1 cellular context compared by ENCODE assay signal in the genomic region with DNA sequence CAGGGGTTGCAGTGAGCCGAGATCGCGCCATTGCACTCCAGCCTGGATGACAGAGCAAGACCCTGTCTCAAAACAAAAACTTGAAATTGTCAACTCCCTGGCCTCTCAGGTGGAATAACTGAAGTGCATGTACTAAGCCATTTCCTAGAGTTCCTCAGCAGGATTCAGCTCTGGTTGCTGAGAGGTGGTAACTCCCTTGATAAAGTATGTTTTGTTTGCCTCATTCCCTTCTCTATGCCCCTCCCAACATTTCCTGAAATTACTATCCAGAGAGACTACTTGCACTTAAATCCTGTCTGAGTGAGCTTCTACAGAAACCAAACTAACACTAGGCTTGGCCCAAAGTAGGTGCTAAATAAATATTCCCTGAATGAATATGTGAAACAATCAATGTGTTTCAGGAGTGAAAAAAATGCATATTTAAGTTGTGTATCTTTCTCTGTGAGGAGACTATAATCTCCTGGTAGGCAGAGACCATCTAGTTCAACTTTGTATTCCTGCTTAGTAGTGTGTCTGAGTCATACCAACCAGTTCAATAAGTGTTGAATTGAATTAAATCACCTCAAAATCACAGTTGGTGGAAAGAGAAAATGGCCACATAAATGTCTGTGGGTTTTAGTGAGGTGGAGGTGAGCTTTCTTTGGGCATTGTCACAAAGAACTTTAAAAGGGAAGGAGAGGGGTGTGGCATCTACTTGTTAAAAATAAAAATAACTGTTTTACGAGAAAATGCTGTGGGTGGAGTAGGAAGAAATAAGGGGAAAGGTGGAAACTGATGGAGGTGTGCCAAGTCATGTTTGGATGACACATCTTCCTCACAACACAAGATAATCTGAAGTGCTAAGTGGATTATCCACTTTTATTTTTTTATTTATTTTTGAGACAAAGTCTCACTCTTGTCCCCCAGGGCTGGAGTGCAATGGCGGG.
TF ChIP-seq lines count a peak whose summit lies in the region.

No MANE protein-coding gene starts in this region.

TF ChIP-seq in GM12891, 5 proteins besides CTCF, POLR2A, EP300 and RAD21:
- TF ChIP-seq SPI1 (IDR thresholded peaks at IDR 0.05; ENCODE audit: low read depth, low read length) (no peak), TAF1 (IDR thresholded peaks at IDR 0.05; ENCODE audit: low read depth, low read length) (no peak), POLR2AphosphoS5 (IDR thresholded peaks at IDR 0.05; ENCODE audit: low read depth, low read length) (no peak), PAX5 (IDR thresholded peaks at IDR 0.05; ENCODE audit: insufficient read depth, low read length, severe bottlenecking) (no peak), POU2F2 (IDR thresholded peaks at IDR 0.05; ENCODE audit: low read depth, low read length) (no peak)
